ENCODE assay signal across 14 cellular contexts in genomic region chr6:105178110-105178509, GRCh38. TPM values are rescaled to one million over a fixed set of nuclear protein-coding genes. Genes with fewer than 3 reads are reported as not detected.
DNase-seq lines count a peak whose midpoint lies in the region; ATAC-seq and TF ChIP-seq lines count a peak whose summit lies in the region.
"Had no signal": no experiment of that assay in that cellular context is flagged by ENCODE, and none has a peak within 500 bp of the region (broad histone marks: within the 10 kb centered on the region; RNA-seq: fewer than 3 reads in every experiment).

No MANE protein-coding gene starts in this region.

- no peak for ATAC-seq in heart right ventricle
- ATAC-seq in HG02798 (IDR thresholded peaks at IDR 0.05; ENCODE audit: poor library complexity, unreplicated experiment) = no peak
- ATAC-seq in natural killer cell = no peak
- ATAC-seq: lower lobe of right lung; stimulated activated naive CD8-positive, alpha-beta T cell treated with anti-CD3 and anti-CD28 coated beads, Interleukin-15, Interleukin-2, amounts not matched to agents 100 U/mL and 50 U/mL, for 24 hours; T-helper 17 cell had no signal

- H3K4me3 Mint-ChIP-seq in type B pancreatic cell (peak overlapping the region; percentile 84), natural killer cell (no peak overlapping the region)
- H3K4me3 Mint-ChIP-seq: activated T-cell treated with anti-CD3 and anti-CD28 coated beads, Interleukin-2, amount 50 U/mL, for 4 hours; T-helper 17 cell had no signal

- H3K4me1 Mint-ChIP-seq in type B pancreatic cell (ENCODE audit: unreplicated experiment) (peaks cover 13% of the 10 kb centered on the region), natural killer cell (peaks cover 0 to 5% of the 10 kb centered on the region in 2 donors)

- peaks cover 0 to 9% (median 4%) of the 10 kb centered on the region in 9 donors for H3K4me1 ChIP-seq in heart right ventricle
- H3K4me1 ChIP-seq in suprapubic skin = peaks cover 6% of the 10 kb centered on the region

- TF ChIP-seq EP300 in suprapubic skin (IDR thresholded peaks at IDR 0.05) = no peak

- H3K27ac Mint-ChIP-seq in type B pancreatic cell (no peak overlapping the region), natural killer cell (no peak overlapping the region)
- H3K27ac Mint-ChIP-seq: T-helper 17 cell had no signal

- no peaks in the 10 kb centered on the region for H3K36me3 ChIP-seq in heart right ventricle
- H3K36me3 ChIP-seq in suprapubic skin = no peaks in the 10 kb centered on the region
- H3K36me3 ChIP-seq: BLaER1, lower lobe of right lung had no signal

- H3K4me3 ChIP-seq in heart right ventricle (no peak overlapping the region), WI38 (ENCODE audit: low read depth, low read length) (peak overlapping the region; percentile 68; the same call in 1 of the 2 replicates), suprapubic skin (no peak overlapping the region)
- H3K4me3 ChIP-seq: BLaER1, lower lobe of right lung had no signal

- peaks cover 0 to 5% (median 0%) of the 10 kb centered on the region in 11 donors for H3K9me3 ChIP-seq in heart right ventricle
- no peaks in the 10 kb centered on the region for H3K9me3 ChIP-seq in suprapubic skin
- H3K9me3 ChIP-seq: lower lobe of right lung had no signal

- WGBS in heart right ventricle, 2 donors = 25 to 41% methylated on average over 1 of the region's 1 CpG
- WGBS in suprapubic skin = 40% methylated on average over 1 of the region's 1 CpG

- H3K27me3 ChIP-seq in heart right ventricle (peaks cover 0 to 76% (median 23%) of the 10 kb centered on the region in 7 donors), suprapubic skin (peaks cover 46% of the 10 kb centered on the region)

- no peak for TF ChIP-seq CTCF in heart right ventricle (IDR thresholded peaks at IDR 0.05)
- no peak for TF ChIP-seq CTCF in WI38 (IDR thresholded peaks at IDR 0.05; ENCODE audit: low read depth, low read length)
- no peak for TF ChIP-seq CTCF in type B pancreatic cell (conservative IDR thresholded peaks at IDR 0.05)
- no peak for TF ChIP-seq CTCF in suprapubic skin (IDR thresholded peaks at IDR 0.05)
- no peak for TF ChIP-seq CTCF in natural killer cell (IDR thresholded peaks at IDR 0.05)

- H3K36me3 Mint-ChIP-seq in type B pancreatic cell (no peaks in the 10 kb centered on the region), natural killer cell (no peaks in the 10 kb centered on the region)

- intact Hi-C loops in heart right ventricle (cut with DNase I) = no loop called here
- intact Hi-C loops in cardiac septum (cut with DNase I) = loop anchor here (2.0 kb wide), 1 partner anchor 41 kb away; a partner anchor contains a TSS
- intact Hi-C loops in natural killer cell (cut with micrococcal nuclease) = no loop called here

- H3K9me3 Mint-ChIP-seq in type B pancreatic cell = no peaks in the 10 kb centered on the region
- H3K9me3 Mint-ChIP-seq in natural killer cell = no peaks in the 10 kb centered on the region
- H3K9me3 Mint-ChIP-seq: activated T-cell treated with anti-CD3 and anti-CD28 coated beads, Interleukin-2, amount 50 U/mL, for 4 hours had no signal

- DNase-seq in heart right ventricle (no peak), cardiac septum (ENCODE audit: low spot score) (no peak), globus pallidus (ENCODE audit: low spot score) (peak; percentile 41), type B pancreatic cell (ENCODE audit: extremely low spot score, unreplicated experiment) (no peak), suprapubic skin (ENCODE audit: low spot score in 2 of 2) (no peak), natural killer cell (no peak)
- DNase-seq: activated T-cell treated with anti-CD3 and anti-CD28 coated beads, Interleukin-2, amount 50 U/mL, for 4 hours; lower lobe of right lung; NCI-H524 treated with DMSO at 0.1 percent for 48 hours; stimulated activated naive CD8-positive, alpha-beta T cell treated with anti-CD3 and anti-CD28 coated beads, Interleukin-15, Interleukin-2, amounts not matched to agents 100 U/mL and 50 U/mL, for 24 hours; T-helper 17 cell had no signal

- no peak for TF ChIP-seq POLR2A in suprapubic skin (IDR thresholded peaks at IDR 0.05)

- H3K27ac ChIP-seq in heart right ventricle (peak overlapping the region in 7 of 10 donors; percentile 26 to 94 (median 91)), suprapubic skin (no peak overlapping the region)
- H3K27ac ChIP-seq: BLaER1, lower lobe of right lung had no signal

- H3K27me3 Mint-ChIP-seq in type B pancreatic cell (peaks cover 48% of the 10 kb centered on the region), natural killer cell (ENCODE audit: low read depth in 2 of 2) (peaks cover 51 to 61% of the 10 kb centered on the region in 2 donors)

RNA-seq across cellular contexts. Expression of gene POPDC3, which starts 1.7 kb away (rescaled TPM):
- total RNA-seq in heart right ventricle (10 to 100 TPM; 31.1 to 59.7 (median 39.0) TPM), cardiac septum (35.1 TPM), type B pancreatic cell (ENCODE audit: low replicate concordance) (1.1 and 6.0 TPM in 2 replicates), suprapubic skin (not detected), natural killer cell (not detected)
- 10 to 100 TPM; 37.8 to 50.3 TPM for polyA plus RNA-seq in heart right ventricle
- total RNA-seq: activated T-cell treated with anti-CD3 and anti-CD28 coated beads, Interleukin-2, amount 50 U/mL, for 4 hours; T-helper 17 cell had no signal
